Comparison of ENCODE assay signal across 8 cellular contexts in the genomic region with DNA sequence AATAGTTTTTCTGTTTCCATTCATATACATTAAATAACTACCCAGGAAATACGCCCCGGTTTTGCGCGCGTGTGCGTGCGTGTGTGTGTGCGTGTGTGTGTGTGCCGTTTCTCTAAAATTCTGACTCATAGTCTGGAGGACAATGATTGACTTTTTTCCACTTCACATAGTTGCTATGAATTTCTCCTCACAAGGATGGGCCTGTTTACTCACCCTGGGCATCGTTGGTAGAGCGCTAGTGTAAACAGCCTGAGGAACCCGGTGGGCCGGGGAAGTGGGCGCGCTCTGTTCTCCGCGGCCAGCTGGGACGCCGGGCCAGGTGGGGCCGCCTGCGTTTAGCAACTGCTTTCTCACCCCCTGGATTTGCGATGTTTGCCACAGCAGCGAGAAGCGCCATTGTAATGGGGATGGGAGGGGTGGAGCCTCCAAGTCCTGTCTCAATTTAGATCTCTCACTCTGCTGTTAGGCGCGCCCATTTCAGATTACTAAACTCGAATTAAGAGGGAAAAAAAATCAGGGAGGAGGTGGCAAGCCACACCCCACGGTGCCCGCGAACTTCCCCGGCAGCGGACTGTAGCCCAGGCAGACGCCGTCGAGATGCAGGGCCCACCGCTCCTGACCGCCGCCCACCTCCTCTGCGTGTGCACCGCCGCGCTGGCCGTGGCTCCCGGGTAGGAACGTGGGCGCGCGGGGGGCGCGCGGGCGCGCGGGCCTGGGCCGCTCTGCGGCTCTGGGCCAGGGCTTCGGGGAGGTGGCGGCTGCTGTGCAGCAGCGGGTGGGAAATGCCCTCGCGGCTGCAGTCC. TPM values are rescaled to one million over a fixed set of nuclear protein-coding genes. Genes with fewer than 3 reads are reported as not detected.
DNase-seq lines count a peak whose midpoint lies in the region; ATAC-seq and TF ChIP-seq lines count a peak whose summit lies in the region.

A gene (plus strand): TSS at position 585 of the 803 bp plus-strand sequence. CDS start 13 bp downstream, at position 598.

- in situ Hi-C loops in Panc1 (cut with HindIII; ENCODE audit: low pct_unique_long_range_greater_than_20kb, low sequenced_read_pairs), result no loop called here

- intact Hi-C loops in Panc1 (cut with micrococcal nuclease; ENCODE audit: unreplicated experiment), result no loop called here

- peaks cover 4% of the 10 kb centered on the region; the same call in 1 of the 2 replicates for H3K9me3 ChIP-seq in Panc1 (ENCODE audit: control insufficient read depth, insufficient read depth, low read depth, low read length)
- H3K9me3 ChIP-seq in suprapubic skin, result no peaks in the 10 kb centered on the region

- peak; percentile 58 for DNase-seq in AG09309 (ENCODE audit: low read depth)
- DNase-seq in Panc1 (ENCODE audit: low read depth, low spot score), result peak; percentile 84
- DNase-seq in activated T-helper 9 cell treated with anti-CD3 and anti-CD28 coated beads, Interleukin-2, amount 50 U/mL, for 16 hours (ENCODE audit: low read depth), result peak; percentile 49
- DNase-seq in foreskin keratinocyte, result peak; percentile 92 to 94
- DNase-seq in non-pigmented ciliary epithelial cell (ENCODE audit: low read depth), result peak; percentile 46
- DNase-seq in suprapubic skin (ENCODE audit: low spot score in 2 of 2), result peak; percentile 70 to 81

- POLR2A ChIA-PET in Panc1 (lab: Charles Lee), result interaction anchor here (0.6 kb wide), 1 partner anchor 104 kb away, joined by 3 read pairs; no protein-coding TSS in a partner anchor

- peak within 1 kb of the TSS; percentile 88 for H3K27ac ChIP-seq in Panc1 (ENCODE audit: low read length)
- H3K27ac ChIP-seq in foreskin keratinocyte, result peak within 1 kb of the TSS; percentile 99
- H3K27ac ChIP-seq in suprapubic skin, result peak within 1 kb of the TSS; percentile 90

- TF ChIP-seq CTCF in AG09309 (IDR thresholded peaks at IDR 0.05; ENCODE audit: control insufficient read depth, insufficient read depth, low read depth, low read length, missing control alignments) (no peak), Panc1 (IDR thresholded peaks at IDR 0.05) (no peak), foreskin keratinocyte (conservative IDR thresholded peaks at IDR 0.05) (peak; percentile 16), suprapubic skin (IDR thresholded peaks at IDR 0.05) (no peak)

- TF ChIP-seq POLR2A in suprapubic skin (IDR thresholded peaks at IDR 0.05), result peak in 1 of 2 donors; percentile 6

- peaks cover 18% of the 10 kb centered on the region for H3K4me1 ChIP-seq in Panc1 (ENCODE audit: control insufficient read depth, insufficient read depth, low read length)
- peaks cover 16% of the 10 kb centered on the region for H3K4me1 ChIP-seq in foreskin keratinocyte
- H3K4me1 ChIP-seq in suprapubic skin, result peaks cover 28% of the 10 kb centered on the region

- H3K27me3 ChIP-seq in Panc1 (ENCODE audit: control insufficient read depth, insufficient read depth, low read length) (no peaks in the 10 kb centered on the region), foreskin keratinocyte (no peaks in the 10 kb centered on the region), suprapubic skin (no peaks in the 10 kb centered on the region)

- no TSS peak for BruUV-seq in Panc1 (replicated peaks; lab: Mats Ljungman, UMichigan)

- peaks cover 5% of the 10 kb centered on the region for H3K36me3 ChIP-seq in Panc1 (ENCODE audit: control insufficient read depth, insufficient read depth, low read length)
- H3K36me3 ChIP-seq in suprapubic skin, result no peaks in the 10 kb centered on the region

- H3K4me3 ChIP-seq in AG09309 (ENCODE audit: control insufficient read depth, low read depth, low read length) (peak within 1 kb of the TSS; percentile 66), Panc1 (ENCODE audit: low read depth in 2 of 2, low read length in 2 of 2) (peak within 1 kb of the TSS; percentile 57 to 71), suprapubic skin (peak within 1 kb of the TSS; percentile 63)

- TF ChIP-seq EP300 in suprapubic skin (IDR thresholded peaks at IDR 0.05), result no peak

- 1% methylated on average over 54 of the region's 61 CpGs for WGBS in suprapubic skin

- ATAC-seq in GM19023 (IDR thresholded peaks at IDR 0.05; ENCODE audit: unreplicated experiment) (peak; percentile 65), HG03342 (IDR thresholded peaks at IDR 0.05; ENCODE audit: unreplicated experiment) (peak; percentile 50), Panc1 (peak; percentile 83), foreskin keratinocyte (peak; percentile 85)

- CTCF ChIA-PET in Panc1 (lab: Charles Lee), result no interaction called here

RNA-seq across cellular contexts. Expression of the gene that starts here (rescaled TPM):
- total RNA-seq in Panc1 (2021; ENCODE audit: unreplicated experiment) (46.1 TPM), foreskin keratinocyte (42.4 and 47.8 TPM in 2 replicates), suprapubic skin (10 to 100 TPM; 27.5 to 48.2 (median 43.1) TPM)
- 14.5 TPM for polyA plus RNA-seq in Panc1 (2012; ENCODE audit: insufficient read length)
- polyA plus RNA-seq in foreskin keratinocyte, result 7.8 and 10.2 TPM in 2 replicates

Comparison
In these comparisons a context has a peak if more than half of its experiments do, and no peak if none do; other contexts are left out.
1. Peak in every context shown above with its lines: DNase-seq, ATAC-seq, H3K4me3 ChIP-seq and H3K27ac ChIP-seq.